Comparison of ENCODE assay signal across 22 cellular contexts in genomic region chr13:102608944-102609343, GRCh38. TPM values are rescaled to one million over a fixed set of nuclear protein-coding genes. Genes with fewer than 3 reads are reported as not detected.
DNase-seq lines count a peak whose midpoint lies in the region; ATAC-seq and TF ChIP-seq lines count a peak whose summit lies in the region.
"Had no signal": no experiment of that assay in that cellular context is flagged by ENCODE, and none has a peak within 500 bp of the region (broad histone marks: within the 10 kb centered on the region; RNA-seq: fewer than 3 reads in every experiment).

No MANE protein-coding gene starts in this region.

- CTCF ChIA-PET in activated CD8-positive, alpha-beta T cell treated with anti-CD3 and anti-CD28 coated beads for 36 hours (lab: Charles Lee), result no interaction called here

- DNase-seq in T-helper 1 cell (no peak), foreskin keratinocyte (peak; percentile 51 to 85), SKM-1 treated with dmso at 0.1 percent for 144 hours (lab: John Stamatoyannopoulos, UW; ENCODE audit: unreplicated experiment) (no peak), chondrocyte (ENCODE audit: low spot score) (no peak)
- no peak for DNase-seq in CD4-positive, CD25-positive, alpha-beta regulatory T cell
- DNase-seq in activated CD8-positive, alpha-beta T cell treated with anti-CD3 and anti-CD28 coated beads for 36 hours, result peak; percentile 12
- DNase-seq: adrenal gland; AML-193; GOT3; Kasumi-1; NCI-H1105; NCI-H2107; NCI-H524 treated with DMSO at 0.1 percent for 48 hours; Right ventricle myocardium superior; stimulated activated CD4-positive, alpha-beta T cell treated with anti-CD3 and anti-CD28 coated beads, Interleukin-4, amount 100 ng/mL, for 1 hour; substantia nigra had no signal

- intact Hi-C loops in activated CD8-positive, alpha-beta T cell treated with anti-CD3 and anti-CD28 coated beads for 36 hours (cut with micrococcal nuclease), result no loop called here

- TF ChIP-seq CTCF in activated CD8-positive, alpha-beta T cell treated with anti-CD3 and anti-CD28 coated beads for 36 hours (IDR thresholded peaks at IDR 0.05), result no peak
- no peak for TF ChIP-seq CTCF in foreskin keratinocyte (conservative IDR thresholded peaks at IDR 0.05)
- TF ChIP-seq CTCF in chondrocyte (IDR thresholded peaks at IDR 0.05), result no peak

- H3K27ac Mint-ChIP-seq in T-helper 1 cell treated with Interleukin-12 subunit alpha and Interleukin-12 subunit beta and Interleukin-4 antibody, amounts not matched to agents 30 μg/mL and 1 μg/mL, for 36 hours, result peak overlapping the region; percentile 84
- H3K27ac Mint-ChIP-seq in CD4-positive, CD25-positive, alpha-beta regulatory T cell, result peak overlapping the region in 2 of 3 donors; percentile 81 to 94
- peak overlapping the region; percentile 90 for H3K27ac Mint-ChIP-seq in activated CD8-positive, alpha-beta T cell treated with anti-CD3 and anti-CD28 coated beads for 36 hours
- H3K27ac Mint-ChIP-seq in chondrocyte (ENCODE audit: unreplicated experiment), result no peak overlapping the region

- peaks cover 71% of the 10 kb centered on the region for H3K36me3 ChIP-seq in CD4-positive, CD25-positive, alpha-beta regulatory T cell (ENCODE audit: control insufficient read depth, insufficient read depth, low read length)

- H3K27ac ChIP-seq in CD4-positive, CD25-positive, alpha-beta regulatory T cell (ENCODE audit: insufficient read depth, low read length, poor library complexity, severe bottlenecking), result no peak overlapping the region
- peak overlapping the region; percentile 34 for H3K27ac ChIP-seq in foreskin keratinocyte
- H3K27ac ChIP-seq: 22Rv1, adrenal gland, esophagus muscularis mucosa had no signal

- peaks cover 11% of the 10 kb centered on the region for H3K4me1 ChIP-seq in CD4-positive, CD25-positive, alpha-beta regulatory T cell (ENCODE audit: control insufficient read depth, insufficient read depth, low read length, poor library complexity, severe bottlenecking)
- H3K4me1 ChIP-seq in foreskin keratinocyte, result peaks cover 18% of the 10 kb centered on the region

- H3K27me3 ChIP-seq in CD4-positive, CD25-positive, alpha-beta regulatory T cell (ENCODE audit: control insufficient read depth, insufficient read depth, low read length), result no peaks in the 10 kb centered on the region
- no peaks in the 10 kb centered on the region for H3K27me3 ChIP-seq in foreskin keratinocyte
- H3K27me3 ChIP-seq: adrenal gland, esophagus muscularis mucosa had no signal

- POLR2A ChIA-PET in activated CD8-positive, alpha-beta T cell treated with anti-CD3 and anti-CD28 coated beads for 36 hours (lab: Charles Lee), result interaction anchor here (1.0 to 4.1 kb wide), 2 partner anchors 12 kb away, joined by 3 to 22 read pairs; partner anchors contain the start of gene TPP2

- no peaks in the 10 kb centered on the region for H3K9me3 Mint-ChIP-seq in T-helper 1 cell treated with Interleukin-12 subunit alpha and Interleukin-12 subunit beta and Interleukin-4 antibody, amounts not matched to agents 30 μg/mL and 1 μg/mL, for 36 hours
- no peaks in the 10 kb centered on the region for H3K9me3 Mint-ChIP-seq in CD4-positive, CD25-positive, alpha-beta regulatory T cell
- H3K9me3 Mint-ChIP-seq in activated CD8-positive, alpha-beta T cell treated with anti-CD3 and anti-CD28 coated beads for 36 hours, result no peaks in the 10 kb centered on the region
- no peaks in the 10 kb centered on the region for H3K9me3 Mint-ChIP-seq in chondrocyte (ENCODE audit: low read depth)

- H3K4me3 ChIP-seq in CD4-positive, CD25-positive, alpha-beta regulatory T cell (ENCODE audit: low read depth, low read length), result no peak overlapping the region
- H3K4me3 ChIP-seq: adrenal gland, esophagus muscularis mucosa, smooth muscle cell had no signal

- H3K9me3 ChIP-seq in CD4-positive, CD25-positive, alpha-beta regulatory T cell (ENCODE audit: control insufficient read depth in 2 of 2, low read length in 2 of 2), result no peaks in the 10 kb centered on the region
- H3K9me3 ChIP-seq: adrenal gland, esophagus muscularis mucosa had no signal

- peak overlapping the region; percentile 61 for H3K4me3 Mint-ChIP-seq in T-helper 1 cell treated with Interleukin-12 subunit alpha and Interleukin-12 subunit beta and Interleukin-4 antibody, amounts not matched to agents 30 μg/mL and 1 μg/mL, for 36 hours
- H3K4me3 Mint-ChIP-seq in CD4-positive, CD25-positive, alpha-beta regulatory T cell, result peak overlapping the region in 1 of 4 donors; percentile 6
- no peak overlapping the region for H3K4me3 Mint-ChIP-seq in activated CD8-positive, alpha-beta T cell treated with anti-CD3 and anti-CD28 coated beads for 36 hours
- no peak overlapping the region for H3K4me3 Mint-ChIP-seq in chondrocyte (ENCODE audit: unreplicated experiment)

- H3K4me1 Mint-ChIP-seq in T-helper 1 cell treated with Interleukin-12 subunit alpha and Interleukin-12 subunit beta and Interleukin-4 antibody, amounts not matched to agents 30 μg/mL and 1 μg/mL, for 36 hours (ENCODE audit: low read depth), result peaks cover 37% of the 10 kb centered on the region
- peaks cover 48 to 75% (median 61%) of the 10 kb centered on the region in 4 donors for H3K4me1 Mint-ChIP-seq in CD4-positive, CD25-positive, alpha-beta regulatory T cell
- H3K4me1 Mint-ChIP-seq in activated CD8-positive, alpha-beta T cell treated with anti-CD3 and anti-CD28 coated beads for 36 hours (ENCODE audit: low read depth), result peaks cover 60% of the 10 kb centered on the region
- H3K4me1 Mint-ChIP-seq in chondrocyte (ENCODE audit: low read depth), result no peaks in the 10 kb centered on the region

- H3K36me3 Mint-ChIP-seq in T-helper 1 cell treated with Interleukin-12 subunit alpha and Interleukin-12 subunit beta and Interleukin-4 antibody, amounts not matched to agents 30 μg/mL and 1 μg/mL, for 36 hours (ENCODE audit: low read depth), result peaks cover 42% of the 10 kb centered on the region
- H3K36me3 Mint-ChIP-seq in CD4-positive, CD25-positive, alpha-beta regulatory T cell, result peaks cover 43% of the 10 kb centered on the region
- peaks cover 65% of the 10 kb centered on the region for H3K36me3 Mint-ChIP-seq in activated CD8-positive, alpha-beta T cell treated with anti-CD3 and anti-CD28 coated beads for 36 hours (ENCODE audit: low read depth)
- peaks cover 17% of the 10 kb centered on the region for H3K36me3 Mint-ChIP-seq in chondrocyte (ENCODE audit: low read depth)

- no peaks in the 10 kb centered on the region for H3K27me3 Mint-ChIP-seq in T-helper 1 cell treated with Interleukin-12 subunit alpha and Interleukin-12 subunit beta and Interleukin-4 antibody, amounts not matched to agents 30 μg/mL and 1 μg/mL, for 36 hours (ENCODE audit: low read depth)
- H3K27me3 Mint-ChIP-seq in CD4-positive, CD25-positive, alpha-beta regulatory T cell, result no peaks in the 10 kb centered on the region
- no peaks in the 10 kb centered on the region for H3K27me3 Mint-ChIP-seq in activated CD8-positive, alpha-beta T cell treated with anti-CD3 and anti-CD28 coated beads for 36 hours
- no peaks in the 10 kb centered on the region for H3K27me3 Mint-ChIP-seq in chondrocyte (ENCODE audit: low read depth)

- no peak for ATAC-seq in CD4-positive, CD25-positive, alpha-beta regulatory T cell (ENCODE audit: low read depth in 2 of 2)
- peak; percentile 64 for ATAC-seq in activated CD8-positive, alpha-beta T cell treated with anti-CD3 and anti-CD28 coated beads for 36 hours
- peak; percentile 98 for ATAC-seq in foreskin keratinocyte
- no peak for ATAC-seq in HG03196 (IDR thresholded peaks at IDR 0.05; ENCODE audit: unreplicated experiment)
- ATAC-seq: left lobe of liver had no signal

RNA-seq across cellular contexts. Expression of gene TPP2, which starts 12.2 kb away (rescaled TPM):
- total RNA-seq in CD4-positive, CD25-positive, alpha-beta regulatory T cell, result 128 TPM
- polyA plus RNA-seq in CD4-positive, CD25-positive, alpha-beta regulatory T cell, result 10 to 100 TPM; 59.1 to 75.8 (median 67.6) TPM
- total RNA-seq in activated CD8-positive, alpha-beta T cell treated with anti-CD3 and anti-CD28 coated beads for 36 hours, result 10 to 100 TPM; 70.3 to 70.8 TPM
- total RNA-seq in foreskin keratinocyte (61.3 and 61.8 TPM in 2 replicates), chondrocyte (27.6 to 36.0 TPM (median 27.8 TPM) in 3 replicates)
- polyA plus RNA-seq in foreskin keratinocyte, result 25.4 and 27.4 TPM in 2 replicates

Comparison
In these comparisons a context has a peak if more than half of its experiments do, and no peak if none do; other contexts are left out.
1. DNase-seq: peak in activated CD8-positive, alpha-beta T cell treated with anti-CD3 and anti-CD28 coated beads for 36 hours (single experiment) and foreskin keratinocyte (2 of 2); none in T-helper 1 cell (0 of 5), CD4-positive, CD25-positive, alpha-beta regulatory T cell (0 of 3), SKM-1 treated with dmso at 0.1 percent for 144 hours (single experiment) and chondrocyte (single experiment).
2. ATAC-seq: peak in activated CD8-positive, alpha-beta T cell treated with anti-CD3 and anti-CD28 coated beads for 36 hours (single experiment) and foreskin keratinocyte (single experiment); none in CD4-positive, CD25-positive, alpha-beta regulatory T cell (0 of 2) and HG03196 (single experiment).